Comparison of ENCODE assay signal across 2 cellular contexts in the genomic region with DNA sequence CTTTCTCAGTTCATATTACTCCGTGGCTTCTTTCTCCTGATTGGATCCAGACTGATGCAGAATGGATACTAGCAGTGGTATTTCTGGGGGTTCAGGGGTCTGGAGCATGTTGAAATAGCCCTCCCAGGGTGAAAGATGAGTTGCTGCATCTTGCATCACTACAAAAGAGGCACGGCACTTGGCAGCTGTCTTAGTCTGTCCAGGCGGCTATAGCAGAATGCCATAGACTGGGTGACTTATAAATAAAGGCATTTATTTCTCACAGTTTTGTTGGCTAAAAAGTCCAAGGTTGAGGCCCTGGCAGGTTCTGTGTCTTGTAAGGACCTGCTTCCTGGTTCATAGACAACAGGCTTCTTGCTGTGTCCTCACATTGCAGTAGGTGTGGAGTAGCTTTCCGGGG.
TF ChIP-seq lines count a peak whose summit lies in the region.

No MANE protein-coding gene starts in this region.

TF ChIP-seq in IMR-90, 13 proteins besides CTCF, POLR2A, EP300 and RAD21:
- TF ChIP-seq RFX5 (IDR thresholded peaks at IDR 0.05; ENCODE audit: low read depth, low read length): no peak
- peak; percentile 45; the same call in 1 of the 2 replicates for TF ChIP-seq CEBPB (IDR thresholded peaks at IDR 0.05; ENCODE audit: low read depth, low read length)

TF ChIP-seq in GM12878, 131 proteins besides CTCF, POLR2A, EP300 and RAD21:
- TF ChIP-seq, protein P1, sequence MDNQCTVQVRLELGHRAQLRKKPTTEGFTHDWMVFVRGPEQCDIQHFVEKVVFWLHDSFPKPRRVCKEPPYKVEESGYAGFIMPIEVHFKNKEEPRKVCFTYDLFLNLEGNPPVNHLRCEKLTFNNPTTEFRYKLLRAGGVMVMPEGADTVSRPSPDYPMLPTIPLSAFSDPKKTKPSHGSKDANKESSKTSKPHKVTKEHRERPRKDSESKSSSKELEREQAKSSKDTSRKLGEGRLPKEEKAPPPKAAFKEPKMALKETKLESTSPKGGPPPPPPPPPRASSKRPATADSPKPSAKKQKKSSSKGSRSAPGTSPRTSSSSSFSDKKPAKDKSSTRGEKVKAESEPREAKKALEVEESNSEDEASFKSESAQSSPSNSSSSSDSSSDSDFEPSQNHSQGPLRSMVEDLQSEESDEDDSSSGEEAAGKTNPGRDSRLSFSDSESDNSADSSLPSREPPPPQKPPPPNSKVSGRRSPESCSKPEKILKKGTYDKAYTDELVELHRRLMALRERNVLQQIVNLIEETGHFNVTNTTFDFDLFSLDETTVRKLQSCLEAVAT (IDR thresholded peaks at IDR 0.05): 0 out of 2 replicates have a peak, but pooled peaks have one; percentile 34
- no peak for TF ChIP-seq GATAD2B (conservative IDR thresholded peaks at IDR 0.05; ENCODE audit: low read depth)
